ENCODE assay signal across 8 cellular contexts in genomic region chr11:8810331-8811301, GRCh38.
A peak's percentile ranks its signal among the peaks of the same experiment; 100 is the strongest.
DNase-seq lines count a peak whose midpoint lies in the region; ATAC-seq and TF ChIP-seq lines count a peak whose summit lies in the region.

No MANE protein-coding gene starts in this region.

- H3K36me3 Mint-ChIP-seq in nephron progenitor cell (ENCODE audit: low read depth): peaks cover 4% of the 10 kb centered on the region

- CTCF ChIA-PET in GM10248 (lab: Yijun Ruan, JAX): interaction anchor here (0.6 to 1.7 kb wide), 10 partner anchors 13 to 327 kb away, joined by 3 to 6 read pairs (median 3); no protein-coding TSS in a partner anchor
- CTCF ChIA-PET in HEK293T (lab: Yijun Ruan, JAX): interaction anchor here (1.2 kb wide), 2 partner anchors 149 to 617 kb away, joined by 4 to 5 read pairs; no protein-coding TSS in a partner anchor

- no peak for ATAC-seq in HG02759 (IDR thresholded peaks at IDR 0.05; ENCODE audit: unreplicated experiment)

- H3K4me1 Mint-ChIP-seq in nephron progenitor cell: peaks cover 61% of the 10 kb centered on the region

- peaks cover 2% of the 10 kb centered on the region for H3K27me3 Mint-ChIP-seq in nephron progenitor cell (ENCODE audit: low read depth, poor library complexity)

- peak; percentile 64 for DNase-seq in GM10248 (ENCODE audit: extremely low spot score)
- peak; percentile 81 for DNase-seq in NCI-H2029 (lab: John Stamatoyannopoulos, UW)
- DNase-seq in adipocyte (ENCODE audit: low read depth): peak; percentile 89
- DNase-seq in glomerular visceral epithelial cell (ENCODE audit: extremely low spot score): peak; percentile 75
- DNase-seq in nephron progenitor cell: peak; percentile 81
- no peak for DNase-seq in HEK293T (ENCODE audit: extremely low spot score)
- no peak for DNase-seq in cortex of kidney (lab: John Stamatoyannopoulos, UW)

- no peaks in the 10 kb centered on the region for H3K27me3 ChIP-seq in adipocyte (replicated peaks; ENCODE audit: control insufficient read depth, insufficient read depth, low read length)

- H3K4me3 Mint-ChIP-seq in nephron progenitor cell: peak overlapping the region; percentile 92

- H3K27ac Mint-ChIP-seq in nephron progenitor cell: peak overlapping the region; percentile 98

- H3K36me3 ChIP-seq in adipocyte (ENCODE audit: control insufficient read depth, insufficient read depth, low read length, severe bottlenecking): no peaks in the 10 kb centered on the region

- no peaks in the 10 kb centered on the region for H3K9me3 Mint-ChIP-seq in nephron progenitor cell

- H3K4me3 ChIP-seq in adipocyte (ENCODE audit: low read length): peak overlapping the region; percentile 88

- no peaks in the 10 kb centered on the region for H3K9me3 ChIP-seq in adipocyte (ENCODE audit: control insufficient read depth, low read length)

- TF ChIP-seq CTCF in GM10248 (IDR thresholded peaks at IDR 0.05; ENCODE audit: control extremely low read depth, extremely low read depth, low read depth, missing control alignments) (no peak), nephron progenitor cell (IDR thresholded peaks at IDR 0.05) (no peak)

- peaks cover 78% of the 10 kb centered on the region for H3K4me1 ChIP-seq in adipocyte (ENCODE audit: control insufficient read depth, insufficient read depth, low read length)

- peak overlapping the region; percentile 91 for H3K9ac ChIP-seq in adipocyte (ENCODE audit: low read length)

- POLR2A ChIA-PET in GM10248 (lab: Yijun Ruan, JAX): no interaction called here
- POLR2A ChIA-PET in HEK293T (lab: Yijun Ruan, JAX): interaction anchor here (1.5 kb wide), 1 partner anchor 128 kb away, joined by 4 read pairs; the partner anchor contains the start of genes RPL27A and TRIM66

TF ChIP-seq in HEK293T, 16 proteins besides CTCF, POLR2A, EP300 and RAD21:
- TF ChIP-seq ARNT (IDR thresholded peaks at IDR 0.05) (no peak), NFRKB (IDR thresholded peaks at IDR 0.05) (no peak)
TF ChIP-seq in HEK293T: peak in this region for 0.

Comparison
In these comparisons a context has a peak if more than half of its experiments do, and no peak if none do; other contexts are left out.
1. DNase-seq: peak in GM10248 (single experiment), NCI-H2029 (single experiment), adipocyte (single experiment), glomerular visceral epithelial cell (single experiment) and nephron progenitor cell (single experiment); none in HEK293T (single experiment) and cortex of kidney (single experiment).